In the genomic region with DNA sequence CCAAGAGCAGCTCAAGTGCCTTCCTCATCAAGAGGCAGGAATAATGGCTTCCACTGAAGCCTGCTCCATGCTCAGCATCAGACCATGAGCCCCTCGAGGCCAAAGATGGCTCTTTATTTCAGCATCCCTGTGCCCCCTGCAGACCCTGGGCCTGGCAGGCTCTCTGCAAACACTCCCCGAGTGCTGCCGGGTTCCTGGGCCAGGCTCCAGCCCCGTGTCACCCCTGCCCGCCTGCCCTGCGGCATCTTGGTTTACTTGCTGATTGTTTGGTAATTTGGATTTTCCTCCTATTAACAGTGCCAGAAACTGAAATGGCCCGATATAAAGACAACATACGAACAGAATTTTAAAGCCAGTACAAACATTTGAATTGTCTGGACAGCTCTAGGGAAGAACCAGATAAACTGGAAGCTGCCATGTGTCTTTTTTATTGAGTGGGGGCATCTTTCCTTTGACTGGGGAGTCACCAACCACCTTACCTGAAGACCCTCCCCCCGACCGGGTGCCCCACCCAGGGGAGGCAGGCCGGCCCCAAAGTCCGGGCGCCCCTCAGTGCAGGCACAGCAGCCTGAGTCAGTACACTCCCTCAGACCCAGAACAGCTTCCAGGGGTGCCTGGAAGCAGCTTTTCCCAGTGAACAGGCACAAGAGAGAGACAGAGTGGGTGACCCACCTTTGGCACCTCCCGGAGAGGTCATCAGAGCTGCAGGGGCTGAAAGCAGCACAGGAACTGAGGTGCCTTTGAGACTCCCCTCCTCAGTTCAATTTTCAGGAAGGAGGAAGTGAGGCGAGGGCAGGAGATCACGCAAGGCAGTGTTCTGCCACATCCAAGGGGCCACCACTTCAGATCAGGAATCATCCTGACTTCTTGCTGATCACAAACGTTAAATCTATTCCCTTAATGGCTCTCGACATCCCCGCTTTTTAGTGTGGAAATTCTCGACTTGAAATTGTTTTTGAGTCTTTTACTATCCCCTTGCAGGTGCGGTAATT, we compare ENCODE assay signal across 11 cellular contexts. TPM values are rescaled to one million over a fixed set of nuclear protein-coding genes. Genes with fewer than 3 reads are reported as not detected.
DNase-seq lines count a peak whose midpoint lies in the region; ATAC-seq and TF ChIP-seq lines count a peak whose summit lies in the region.
"Had no signal": no experiment of that assay in that cellular context is flagged by ENCODE, and none has a peak within 500 bp of the region (broad histone marks: within the 10 kb centered on the region; RNA-seq: fewer than 3 reads in every experiment).

No MANE protein-coding gene starts in this region.

- peak; percentile 59 for DNase-seq in CD1c-positive myeloid dendritic cell (ENCODE audit: extremely low spot score)
- peak; percentile 55 for DNase-seq in KBM-7
- no peak for DNase-seq in WTC11 (ENCODE audit: low spot score)
- no peak for DNase-seq in mesothelial cell of epicardium (ENCODE audit: low spot score in 2 of 2, unreplicated experiment in 2 of 2)
- no peak for DNase-seq in NCI-H1417 (lab: John Stamatoyannopoulos, UW)
- no peak for DNase-seq in LoVo (ENCODE audit: low spot score)
- no peak for DNase-seq in NAMALWA (ENCODE audit: low spot score)
- DNase-seq: C1 segment of cervical spinal cord; Karpas-422; stimulated activated CD4-positive, alpha-beta T cell treated with anti-CD3 and anti-CD28 coated beads, Interleukin-4, amount 100 ng/mL, for 24 hours had no signal

- ATAC-seq in WTC11 (no peak), GM21360 (IDR thresholded peaks at IDR 0.05; ENCODE audit: unreplicated experiment) (no peak)

- H3K9me3 Mint-ChIP-seq in WTC11, result peaks cover 6% of the 10 kb centered on the region; the same call in 1 of the 2 replicates
- no peaks in the 10 kb centered on the region for H3K9me3 Mint-ChIP-seq in mesothelial cell of epicardium

- TF ChIP-seq CTCF in WTC11 (IDR thresholded peaks at IDR 0.05) (no peak), mesothelial cell of epicardium (IDR thresholded peaks at IDR 0.05; ENCODE audit: unreplicated experiment) (no peak)

- H3K36me3 Mint-ChIP-seq in WTC11, result peaks cover 11% of the 10 kb centered on the region
- H3K36me3 Mint-ChIP-seq in mesothelial cell of epicardium, result no peaks in the 10 kb centered on the region

- in situ Hi-C loops in KBM-7 (cut with MboI; ENCODE audit: low pct_unique_long_range_greater_than_20kb, low sequenced_read_pairs), result no loop called here

- H3K4me3 Mint-ChIP-seq in WTC11 (no peak overlapping the region), mesothelial cell of epicardium (no peak overlapping the region)

- H3K27me3 Mint-ChIP-seq in WTC11 (ENCODE audit: low read depth) (no peaks in the 10 kb centered on the region; the same call in 1 of the 2 replicates), mesothelial cell of epicardium (ENCODE audit: low read depth) (no peaks in the 10 kb centered on the region)

- H3K27ac Mint-ChIP-seq in WTC11, result peak overlapping the region; percentile 80
- peak overlapping the region; percentile 64 for H3K27ac Mint-ChIP-seq in mesothelial cell of epicardium

- CTCF ChIA-PET in WTC11 (lab: Charles Lee), result interaction anchor here (1.2 to 1.9 kb wide), 3 partner anchors 28 to 133 kb away, joined by 3 to 7 read pairs (median 5); no protein-coding TSS in a partner anchor

- peaks cover 36% of the 10 kb centered on the region for H3K4me1 Mint-ChIP-seq in WTC11
- H3K4me1 Mint-ChIP-seq in mesothelial cell of epicardium, result peaks cover 25% of the 10 kb centered on the region

- POLR2A ChIA-PET in WTC11 (lab: Charles Lee), result interaction anchor here (1.4 kb wide), 1 partner anchor 30 kb away, joined by 4 read pairs; no protein-coding TSS in a partner anchor

TF ChIP-seq in WTC11, 78 proteins besides CTCF, POLR2A, EP300 and RAD21 (continues in another document):
- TF ChIP-seq CBFB (CRISPR knock-in tag; IDR thresholded peaks at IDR 0.05; ENCODE audit: low read depth), result no peak
- TF ChIP-seq, protein P1, sequence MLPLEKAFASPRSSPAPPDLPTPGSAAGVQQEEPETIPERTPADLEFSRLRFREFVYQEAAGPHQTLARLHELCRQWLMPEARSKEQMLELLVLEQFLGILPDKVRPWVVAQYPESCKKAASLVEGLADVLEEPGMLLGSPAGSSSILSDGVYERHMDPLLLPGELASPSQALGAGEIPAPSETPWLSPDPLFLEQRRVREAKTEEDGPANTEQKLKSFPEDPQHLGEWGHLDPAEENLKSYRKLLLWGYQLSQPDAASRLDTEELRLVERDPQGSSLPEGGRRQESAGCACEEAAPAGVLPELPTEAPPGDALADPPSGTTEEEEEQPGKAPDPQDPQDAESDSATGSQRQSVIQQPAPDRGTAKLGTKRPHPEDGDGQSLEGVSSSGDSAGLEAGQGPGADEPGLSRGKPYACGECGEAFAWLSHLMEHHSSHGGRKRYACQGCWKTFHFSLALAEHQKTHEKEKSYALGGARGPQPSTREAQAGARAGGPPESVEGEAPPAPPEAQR (CRISPR knock-in tag; IDR thresholded peaks at IDR 0.05), result no peak
- TF ChIP-seq ZNF121 (CRISPR knock-in tag; IDR thresholded peaks at IDR 0.05), result no peak
- TF ChIP-seq, protein P2, sequence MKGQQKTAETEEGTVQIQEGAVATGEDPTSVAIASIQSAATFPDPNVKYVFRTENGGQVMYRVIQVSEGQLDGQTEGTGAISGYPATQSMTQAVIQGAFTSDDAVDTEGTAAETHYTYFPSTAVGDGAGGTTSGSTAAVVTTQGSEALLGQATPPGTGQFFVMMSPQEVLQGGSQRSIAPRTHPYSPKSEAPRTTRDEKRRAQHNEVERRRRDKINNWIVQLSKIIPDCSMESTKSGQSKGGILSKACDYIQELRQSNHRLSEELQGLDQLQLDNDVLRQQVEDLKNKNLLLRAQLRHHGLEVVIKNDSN (CRISPR knock-in tag; IDR thresholded peaks at IDR 0.05), result no peak
- no peak for TF ChIP-seq CREM (CRISPR knock-in tag; IDR thresholded peaks at IDR 0.05)
- TF ChIP-seq GABPB1 (CRISPR knock-in tag; IDR thresholded peaks at IDR 0.05), result no peak
- TF ChIP-seq, protein P3, sequence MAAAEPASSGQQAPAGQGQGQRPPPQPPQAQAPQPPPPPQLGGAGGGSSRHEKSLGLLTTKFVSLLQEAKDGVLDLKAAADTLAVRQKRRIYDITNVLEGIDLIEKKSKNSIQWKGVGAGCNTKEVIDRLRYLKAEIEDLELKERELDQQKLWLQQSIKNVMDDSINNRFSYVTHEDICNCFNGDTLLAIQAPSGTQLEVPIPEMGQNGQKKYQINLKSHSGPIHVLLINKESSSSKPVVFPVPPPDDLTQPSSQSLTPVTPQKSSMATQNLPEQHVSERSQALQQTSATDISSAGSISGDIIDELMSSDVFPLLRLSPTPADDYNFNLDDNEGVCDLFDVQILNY (CRISPR knock-in tag; IDR thresholded peaks at IDR 0.05), result no peak
- TF ChIP-seq NFE2L1 (CRISPR knock-in tag; IDR thresholded peaks at IDR 0.05), result no peak
- TF ChIP-seq, protein P4, sequence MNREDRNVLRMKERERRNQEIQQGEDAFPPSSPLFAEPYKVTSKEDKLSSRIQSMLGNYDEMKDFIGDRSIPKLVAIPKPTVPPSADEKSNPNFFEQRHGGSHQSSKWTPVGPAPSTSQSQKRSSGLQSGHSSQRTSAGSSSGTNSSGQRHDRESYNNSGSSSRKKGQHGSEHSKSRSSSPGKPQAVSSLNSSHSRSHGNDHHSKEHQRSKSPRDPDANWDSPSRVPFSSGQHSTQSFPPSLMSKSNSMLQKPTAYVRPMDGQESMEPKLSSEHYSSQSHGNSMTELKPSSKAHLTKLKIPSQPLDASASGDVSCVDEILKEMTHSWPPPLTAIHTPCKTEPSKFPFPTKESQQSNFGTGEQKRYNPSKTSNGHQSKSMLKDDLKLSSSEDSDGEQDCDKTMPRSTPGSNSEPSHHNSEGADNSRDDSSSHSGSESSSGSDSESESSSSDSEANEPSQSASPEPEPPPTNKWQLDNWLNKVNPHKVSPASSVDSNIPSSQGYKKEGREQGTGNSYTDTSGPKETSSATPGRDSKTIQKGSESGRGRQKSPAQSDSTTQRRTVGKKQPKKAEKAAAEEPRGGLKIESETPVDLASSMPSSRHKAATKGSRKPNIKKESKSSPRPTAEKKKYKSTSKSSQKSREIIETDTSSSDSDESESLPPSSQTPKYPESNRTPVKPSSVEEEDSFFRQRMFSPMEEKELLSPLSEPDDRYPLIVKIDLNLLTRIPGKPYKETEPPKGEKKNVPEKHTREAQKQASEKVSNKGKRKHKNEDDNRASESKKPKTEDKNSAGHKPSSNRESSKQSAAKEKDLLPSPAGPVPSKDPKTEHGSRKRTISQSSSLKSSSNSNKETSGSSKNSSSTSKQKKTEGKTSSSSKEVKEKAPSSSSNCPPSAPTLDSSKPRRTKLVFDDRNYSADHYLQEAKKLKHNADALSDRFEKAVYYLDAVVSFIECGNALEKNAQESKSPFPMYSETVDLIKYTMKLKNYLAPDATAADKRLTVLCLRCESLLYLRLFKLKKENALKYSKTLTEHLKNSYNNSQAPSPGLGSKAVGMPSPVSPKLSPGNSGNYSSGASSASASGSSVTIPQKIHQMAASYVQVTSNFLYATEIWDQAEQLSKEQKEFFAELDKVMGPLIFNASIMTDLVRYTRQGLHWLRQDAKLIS (CRISPR knock-in tag; IDR thresholded peaks at IDR 0.05; ENCODE audit: borderline replicate concordance), result no peak
- TF ChIP-seq, protein P5, sequence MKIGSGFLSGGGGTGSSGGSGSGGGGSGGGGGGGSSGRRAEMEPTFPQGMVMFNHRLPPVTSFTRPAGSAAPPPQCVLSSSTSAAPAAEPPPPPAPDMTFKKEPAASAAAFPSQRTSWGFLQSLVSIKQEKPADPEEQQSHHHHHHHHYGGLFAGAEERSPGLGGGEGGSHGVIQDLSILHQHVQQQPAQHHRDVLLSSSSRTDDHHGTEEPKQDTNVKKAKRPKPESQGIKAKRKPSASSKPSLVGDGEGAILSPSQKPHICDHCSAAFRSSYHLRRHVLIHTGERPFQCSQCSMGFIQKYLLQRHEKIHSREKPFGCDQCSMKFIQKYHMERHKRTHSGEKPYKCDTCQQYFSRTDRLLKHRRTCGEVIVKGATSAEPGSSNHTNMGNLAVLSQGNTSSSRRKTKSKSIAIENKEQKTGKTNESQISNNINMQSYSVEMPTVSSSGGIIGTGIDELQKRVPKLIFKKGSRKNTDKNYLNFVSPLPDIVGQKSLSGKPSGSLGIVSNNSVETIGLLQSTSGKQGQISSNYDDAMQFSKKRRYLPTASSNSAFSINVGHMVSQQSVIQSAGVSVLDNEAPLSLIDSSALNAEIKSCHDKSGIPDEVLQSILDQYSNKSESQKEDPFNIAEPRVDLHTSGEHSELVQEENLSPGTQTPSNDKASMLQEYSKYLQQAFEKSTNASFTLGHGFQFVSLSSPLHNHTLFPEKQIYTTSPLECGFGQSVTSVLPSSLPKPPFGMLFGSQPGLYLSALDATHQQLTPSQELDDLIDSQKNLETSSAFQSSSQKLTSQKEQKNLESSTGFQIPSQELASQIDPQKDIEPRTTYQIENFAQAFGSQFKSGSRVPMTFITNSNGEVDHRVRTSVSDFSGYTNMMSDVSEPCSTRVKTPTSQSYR (CRISPR knock-in tag; IDR thresholded peaks at IDR 0.05), result no peak
- TF ChIP-seq MYBL2 (CRISPR knock-in tag; IDR thresholded peaks at IDR 0.05), result no peak
- TF ChIP-seq SP1 (CRISPR knock-in tag; conservative IDR thresholded peaks at IDR 0.05), result no peak

RNA-seq across cellular contexts. Expression of a gene that starts 30.6 kb away (rescaled TPM):
- total RNA-seq in WTC11 (2021) (116 to 144 TPM (median 121 TPM) in 3 replicates), mesothelial cell of epicardium (23.2 to 30.5 TPM (median 27.5 TPM) in 3 replicates)

Comparison
In these comparisons a context has a peak if more than half of its experiments do, and no peak if none do; other contexts are left out.
1. DNase-seq: peak in CD1c-positive myeloid dendritic cell (single experiment) and KBM-7 (single experiment); none in WTC11 (single experiment), mesothelial cell of epicardium (0 of 2), NCI-H1417 (0 of 3), LoVo (single experiment) and NAMALWA (single experiment).